23 cellular contexts compared by ENCODE assay signal in genomic region chr22:47055073-47055355, GRCh38.
"Had no signal": no experiment of that assay in that cellular context is flagged by ENCODE, and none has a peak within 500 bp of the region (broad histone marks: within the 10 kb centered on the region; RNA-seq: fewer than 3 reads in every experiment).

No MANE protein-coding gene starts in this region.

- H3K4me3 Mint-ChIP-seq: activated B cell treated with CpG ODN at 0.5 μM for 24 hours; activated CD8-positive, alpha-beta memory T cell treated with anti-CD3 and anti-CD28 coated beads, Interleukin-2, amount 10 ng/mL, durations not matched to agents 7 days and 5 days; activated CD8-positive, alpha-beta T cell treated with anti-CD3 and anti-CD28 coated beads for 36 hours; activated naive CD8-positive, alpha-beta T cell; brain; effector memory CD8-positive, alpha-beta T cell; immature natural killer cell; memory B cell; naive thymus-derived CD8-positive, alpha-beta T cell; neural crest cell; T-helper 17 cell had no signal

- DNase-seq: activated B cell treated with CpG ODN at 0.5 μM for 24 hours; activated CD4-positive, alpha-beta T cell treated with anti-CD3 and anti-CD28 coated beads, Interleukin-2, amount 50 U/mL, for 1 hour; activated CD8-positive, alpha-beta memory T cell treated with anti-CD3 and anti-CD28 coated beads, Interleukin-2, amount 10 ng/mL, durations not matched to agents 7 days and 5 days; activated CD8-positive, alpha-beta T cell treated with anti-CD3 and anti-CD28 coated beads for 36 hours; activated T-cell treated with anti-CD3 and anti-CD28 coated beads, Interleukin-2, amount 50 U/mL, for 48 hours; cortex of kidney; effector memory CD8-positive, alpha-beta T cell; immature natural killer cell; occipital lobe; stimulated activated naive CD4-positive, alpha-beta T cell treated with Interleukin-2 at 50 U/mL for 16 hours; T-helper 17 cell; T1000; transverse colon had no signal

- H3K4me1 ChIP-seq: ascending aorta, gastroesophageal sphincter, right atrium auricular region, transverse colon had no signal

- H3K36me3 Mint-ChIP-seq: activated CD8-positive, alpha-beta memory T cell treated with anti-CD3 and anti-CD28 coated beads, Interleukin-2, amount 10 ng/mL, durations not matched to agents 7 days and 5 days; brain; immature natural killer cell had no signal

- H3K4me3 ChIP-seq: ascending aorta, cardiac muscle cell, gastroesophageal sphincter, right atrium auricular region, transverse colon had no signal

- H3K27ac Mint-ChIP-seq: activated B cell treated with CpG ODN at 0.5 μM for 24 hours; activated CD8-positive, alpha-beta memory T cell treated with anti-CD3 and anti-CD28 coated beads, Interleukin-2, amount 10 ng/mL, durations not matched to agents 7 days and 5 days; activated CD8-positive, alpha-beta T cell treated with anti-CD3 and anti-CD28 coated beads for 36 hours; activated T-helper 2 cell treated with anti-CD3 and anti-CD28 coated beads, Interferon-gamma antibody, Interleukin-2, Interleukin-4, amounts not matched to agents 10 μg/mL and 5 μg/mL and 100 μg/mL, durations not matched to agents 14 hours and 24 hours and 36 hours had no signal

- H3K9me3 Mint-ChIP-seq: activated B cell treated with CpG ODN at 0.5 μM for 24 hours; activated CD8-positive, alpha-beta T cell treated with anti-CD3 and anti-CD28 coated beads for 36 hours; activated T-helper 2 cell treated with anti-CD3 and anti-CD28 coated beads, Interferon-gamma antibody, Interleukin-2, Interleukin-4, amounts not matched to agents 10 μg/mL and 5 μg/mL and 100 μg/mL, durations not matched to agents 14 hours and 24 hours and 36 hours; brain; effector memory CD8-positive, alpha-beta T cell; immature natural killer cell; memory B cell; naive thymus-derived CD8-positive, alpha-beta T cell; neural crest cell had no signal

- H3K27me3 ChIP-seq: ascending aorta, cardiac muscle cell, gastroesophageal sphincter, right atrium auricular region, transverse colon had no signal

- H3K36me3 ChIP-seq: cardiac muscle cell, transverse colon had no signal

- ATAC-seq: activated CD8-positive, alpha-beta memory T cell treated with anti-CD3 and anti-CD28 coated beads, Interleukin-2, amount 10 ng/mL, durations not matched to agents 7 days and 5 days; activated CD8-positive, alpha-beta T cell treated with anti-CD3 and anti-CD28 coated beads for 36 hours; effector memory CD8-positive, alpha-beta T cell; gastroesophageal sphincter; naive thymus-derived CD8-positive, alpha-beta T cell; T-helper 17 cell had no signal

- H3K9me3 ChIP-seq: ascending aorta, gastroesophageal sphincter, right atrium auricular region, transverse colon had no signal

- H3K27me3 Mint-ChIP-seq: activated B cell treated with CpG ODN at 0.5 μM for 24 hours; activated CD8-positive, alpha-beta memory T cell treated with anti-CD3 and anti-CD28 coated beads, Interleukin-2, amount 10 ng/mL, durations not matched to agents 7 days and 5 days; activated CD8-positive, alpha-beta T cell treated with anti-CD3 and anti-CD28 coated beads for 36 hours; activated naive CD8-positive, alpha-beta T cell; effector memory CD8-positive, alpha-beta T cell; memory B cell; naive thymus-derived CD8-positive, alpha-beta T cell; T-helper 17 cell had no signal

- H3K27ac ChIP-seq: ascending aorta, cardiac muscle cell, gastroesophageal sphincter, right atrium auricular region, transverse colon had no signal
